ENCODE assay signal across 14 cellular contexts in genomic region chr11:43904737-43905515, GRCh38. TPM values are rescaled to one million over a fixed set of nuclear protein-coding genes. Genes with fewer than 3 reads are reported as not detected.
DNase-seq lines count a peak whose midpoint lies in the region; ATAC-seq and TF ChIP-seq lines count a peak whose summit lies in the region.
"Had no signal": no experiment of that assay in that cellular context is flagged by ENCODE, and none has a peak within 500 bp of the region (broad histone marks: within the 10 kb centered on the region; RNA-seq: fewer than 3 reads in every experiment).

No MANE protein-coding gene starts in this region.

- H3K9ac ChIP-seq in subcutaneous abdominal adipose tissue (ENCODE audit: low read length in 5 of 5), result peak overlapping the region in 1 of 5 donors; percentile 50

- CTCF ChIA-PET in activated CD8-positive, alpha-beta memory T cell treated with anti-CD3 and anti-CD28 coated beads, Interleukin-2, amount 10 ng/mL, durations not matched to agents 7 days and 5 days (lab: Charles Lee), result interaction anchor here (1.4 to 6.1 kb wide), 2 partner anchors 15 to 40 kb away, joined by 4 to 24 read pairs; no protein-coding TSS in a partner anchor

- no peak overlapping the region for H3K4me3 Mint-ChIP-seq in activated CD8-positive, alpha-beta memory T cell treated with anti-CD3 and anti-CD28 coated beads, Interleukin-2, amount 10 ng/mL, durations not matched to agents 7 days and 5 days
- H3K4me3 Mint-ChIP-seq: activated T-cell treated with anti-CD3 and anti-CD28 coated beads, Interleukin-2, amount 50 U/mL, for 72 hours had no signal

- no peaks in the 10 kb centered on the region for H3K9me3 ChIP-seq in subcutaneous abdominal adipose tissue (ENCODE audit: control insufficient read depth in 5 of 5, low read length in 5 of 5)
- H3K9me3 ChIP-seq: Caco-2, suprapubic skin had no signal

- no peaks in the 10 kb centered on the region for H3K27me3 ChIP-seq in subcutaneous abdominal adipose tissue (ENCODE audit: control insufficient read depth in 5 of 5, insufficient read depth in 4 of 5, low read length in 5 of 5)
- H3K27me3 ChIP-seq: suprapubic skin had no signal

- H3K27ac Mint-ChIP-seq in activated CD8-positive, alpha-beta memory T cell treated with anti-CD3 and anti-CD28 coated beads, Interleukin-2, amount 10 ng/mL, durations not matched to agents 7 days and 5 days, result no peak overlapping the region

- H3K9me3 Mint-ChIP-seq in activated CD8-positive, alpha-beta memory T cell treated with anti-CD3 and anti-CD28 coated beads, Interleukin-2, amount 10 ng/mL, durations not matched to agents 7 days and 5 days (ENCODE audit: low read depth), result no peaks in the 10 kb centered on the region
- H3K9me3 Mint-ChIP-seq: activated T-cell treated with anti-CD3 and anti-CD28 coated beads, Interleukin-2, amount 50 U/mL, for 72 hours had no signal

- H3K4me1 ChIP-seq in subcutaneous abdominal adipose tissue (ENCODE audit: control insufficient read depth in 5 of 5, insufficient read depth in 5 of 5, low read length in 5 of 5), result peaks cover 2 to 17% (median 9%) of the 10 kb centered on the region in 5 donors
- H3K4me1 ChIP-seq: Caco-2 had no signal

- H3K4me1 Mint-ChIP-seq in activated CD8-positive, alpha-beta memory T cell treated with anti-CD3 and anti-CD28 coated beads, Interleukin-2, amount 10 ng/mL, durations not matched to agents 7 days and 5 days, result peaks cover 10% of the 10 kb centered on the region

- H3K36me3 Mint-ChIP-seq in activated CD8-positive, alpha-beta memory T cell treated with anti-CD3 and anti-CD28 coated beads, Interleukin-2, amount 10 ng/mL, durations not matched to agents 7 days and 5 days, result peaks cover 11% of the 10 kb centered on the region

- ATAC-seq in GM18505 (IDR thresholded peaks at IDR 0.05; ENCODE audit: unreplicated experiment) (no peak), HG02884 (IDR thresholded peaks at IDR 0.05; ENCODE audit: unreplicated experiment) (no peak)
- ATAC-seq in activated CD8-positive, alpha-beta memory T cell treated with anti-CD3 and anti-CD28 coated beads, Interleukin-2, amount 10 ng/mL, durations not matched to agents 7 days and 5 days, result no peak
- ATAC-seq: activated T-cell treated with anti-CD3 and anti-CD28 coated beads, Interleukin-2, amount 50 U/mL, for 72 hours; left colon had no signal

- H3K4me3 ChIP-seq in subcutaneous abdominal adipose tissue (ENCODE audit: low read depth in 1 of 5, low read length in 5 of 5), result no peak overlapping the region
- H3K4me3 ChIP-seq: suprapubic skin had no signal

- H3K27me3 Mint-ChIP-seq in activated CD8-positive, alpha-beta memory T cell treated with anti-CD3 and anti-CD28 coated beads, Interleukin-2, amount 10 ng/mL, durations not matched to agents 7 days and 5 days, result no peaks in the 10 kb centered on the region

- DNase-seq in NCI-H2227 treated with DMSO at 0.1 percent for 48 hours (lab: John Stamatoyannopoulos, UW) (peak; percentile 65), epithelial cell of prostate (ENCODE audit: low read depth, low spot score) (peak; percentile 45), lung microvascular endothelial cell (ENCODE audit: low read depth in 2 of 2) (peak; percentile 29 to 66), DMS153 treated with DMSO at 0.1 percent for 48 hours (lab: John Stamatoyannopoulos, UW; ENCODE audit: unreplicated experiment) (no peak)
- DNase-seq in activated CD8-positive, alpha-beta memory T cell treated with anti-CD3 and anti-CD28 coated beads, Interleukin-2, amount 10 ng/mL, durations not matched to agents 7 days and 5 days, result no peak
- DNase-seq: activated T-cell treated with anti-CD3 and anti-CD28 coated beads, Interleukin-2, amount 50 U/mL, for 72 hours; Caco-2; left colon; NK-92 treated with Interleukin-12 subunit alpha and Interleukin-12 subunit beta, amount 100 ng/mL, for 24 hours; stimulated activated CD4-positive, alpha-beta T cell treated with anti-CD3 and anti-CD28 coated beads, Interleukin-12 subunit alpha, Interleukin-12 subunit beta, amount 100 ng/mL, for 4 hours had no signal

- no peak for TF ChIP-seq POLR2A in GM18505 (IDR thresholded peaks at IDR 0.05; ENCODE audit: borderline replicate concordance, extremely low read depth, insufficient read depth, insufficient read length)

- H3K27ac ChIP-seq in epithelial cell of prostate (peak overlapping the region; percentile 64), subcutaneous abdominal adipose tissue (ENCODE audit: low read depth, low read length) (peak overlapping the region; percentile 18)
- H3K27ac ChIP-seq: suprapubic skin had no signal

- H3K36me3 ChIP-seq in subcutaneous abdominal adipose tissue (ENCODE audit: control insufficient read depth in 5 of 5, insufficient read depth in 5 of 5, low read length in 5 of 5), result peaks cover 23 to 53% (median 40%) of the 10 kb centered on the region in 5 donors

RNA-seq across cellular contexts. Expression of gene ALKBH3, which starts 24.3 kb away (rescaled TPM):
- 26.2 and 29.6 TPM in 2 replicates for total RNA-seq in lung microvascular endothelial cell
- total RNA-seq in activated CD8-positive, alpha-beta memory T cell treated with anti-CD3 and anti-CD28 coated beads, Interleukin-2, amount 10 ng/mL, durations not matched to agents 7 days and 5 days, result 10 to 100 TPM; 32.5 to 35.4 TPM

RNA-seq across cellular contexts. Expression of gene C11orf96, which starts 37.5 kb away (rescaled TPM):
- total RNA-seq in lung microvascular endothelial cell, result 3.5 and 4.0 TPM in 2 replicates
- total RNA-seq in activated CD8-positive, alpha-beta memory T cell treated with anti-CD3 and anti-CD28 coated beads, Interleukin-2, amount 10 ng/mL, durations not matched to agents 7 days and 5 days, result under 1 TPM; 0.19 to 0.79 TPM
- total RNA-seq: Caco-2 had no signal

Comparison
In these comparisons a context has a peak if more than half of its experiments do, and no peak if none do; other contexts are left out.
1. DNase-seq: peak in NCI-H2227 treated with DMSO at 0.1 percent for 48 hours (single experiment), epithelial cell of prostate (single experiment) and lung microvascular endothelial cell (2 of 2); none in activated CD8-positive, alpha-beta memory T cell treated with anti-CD3 and anti-CD28 coated beads, Interleukin-2, amount 10 ng/mL, durations not matched to agents 7 days and 5 days (single experiment) and DMS153 treated with DMSO at 0.1 percent for 48 hours (single experiment).